ENCODE assay signal across 1 cellular context in the genomic region with DNA sequence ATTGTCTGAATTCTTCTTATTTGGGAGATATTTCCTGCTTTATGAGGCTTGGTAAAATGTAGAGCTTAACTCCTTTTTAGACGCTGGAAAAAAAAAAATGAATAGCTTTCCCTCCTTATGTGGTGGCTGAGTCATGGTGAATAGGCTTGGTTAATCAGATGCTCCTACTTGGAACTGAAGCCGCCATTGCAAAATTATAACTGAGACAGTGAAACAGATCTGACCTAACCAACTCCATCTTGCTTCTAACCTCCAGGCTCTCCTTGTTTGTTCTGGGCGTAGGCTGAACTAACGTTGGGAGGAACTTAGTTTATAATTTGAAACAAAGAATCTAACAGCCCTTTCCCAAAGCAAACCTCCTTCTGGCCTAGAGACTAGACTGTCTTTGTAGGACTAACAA.
A peak's percentile ranks its signal among the peaks of the same experiment; 100 is the strongest.
TF ChIP-seq lines count a peak whose summit lies in the region.

No MANE protein-coding gene starts in this region.

TF ChIP-seq in K562, 482 proteins besides CTCF, POLR2A, EP300 and RAD21 (continued from another document and continues in another):
- TF ChIP-seq, protein P1, sequence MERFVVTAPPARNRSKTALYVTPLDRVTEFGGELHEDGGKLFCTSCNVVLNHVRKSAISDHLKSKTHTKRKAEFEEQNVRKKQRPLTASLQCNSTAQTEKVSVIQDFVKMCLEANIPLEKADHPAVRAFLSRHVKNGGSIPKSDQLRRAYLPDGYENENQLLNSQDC (CRISPR knock-in tag; IDR thresholded peaks at IDR 0.05): no peak
- TF ChIP-seq YBX1 (IDR thresholded peaks at IDR 0.05) (no peak), DDX20 (tag; IDR thresholded peaks at IDR 0.05; ENCODE audit: low read depth) (peak; percentile 83), HNRNPL (IDR thresholded peaks at IDR 0.05; ENCODE audit: low read depth, low read length) (no peak), ZNF354B (CRISPR knock-in tag; IDR thresholded peaks at IDR 0.05) (peak; percentile 86), GTF2F1 (IDR thresholded peaks at IDR 0.05; ENCODE audit: low read depth, low read length) (no peak), PTTG1 (tag; IDR thresholded peaks at IDR 0.05; ENCODE audit: low read depth) (peak; percentile 86), CEBPG (CRISPR knock-in tag; IDR thresholded peaks at IDR 0.05) (no peak), CEBPG (tag; conservative IDR thresholded peaks at IDR 0.05 in 1 of 2, IDR thresholded peaks at IDR 0.05 in 1 of 2) (0 out of 4 replicates have a peak, but pooled peaks of 1 of the 2 experiments have one; percentile 11), ADNP (tag; IDR thresholded peaks at IDR 0.05) (no peak), MTF1 (CRISPR knock-in tag; IDR thresholded peaks at IDR 0.05; ENCODE audit: borderline replicate concordance) (peak; percentile 83; the same call in 1 of the 2 replicates), SMAD4 (CRISPR knock-in tag; conservative IDR thresholded peaks at IDR 0.05) (peak; percentile 91), ZBTB7A (IDR thresholded peaks at IDR 0.05; ENCODE audit: borderline replicate concordance, control insufficient read depth, low read depth, low read length) (no peak), ZNF239 (CRISPR knock-in tag; IDR thresholded peaks at IDR 0.05) (peak; percentile 88), ZNF184 (CRISPR knock-in tag; IDR thresholded peaks at IDR 0.05) (no peak), TARDBP (IDR thresholded peaks at IDR 0.05) (no peak), NUFIP1 (IDR thresholded peaks at IDR 0.05; ENCODE audit: partially characterized antibody) (no peak), NFE2 (IDR thresholded peaks at IDR 0.05; ENCODE audit: low read depth) (peak; percentile 56), ZNF311 (CRISPR knock-in tag; IDR thresholded peaks at IDR 0.05) (peak; percentile 91), ZNF24 (IDR thresholded peaks at IDR 0.05) (no peak), KAT8 (IDR thresholded peaks at IDR 0.05; ENCODE audit: low read depth) (no peak), MTA2 (IDR thresholded peaks at IDR 0.05; ENCODE audit: low read depth) (no peak), C11orf30 (IDR thresholded peaks at IDR 0.05; ENCODE audit: low read depth) (peak; percentile 24; the same call in 1 of the 2 replicates)
- TF ChIP-seq, protein P2, sequence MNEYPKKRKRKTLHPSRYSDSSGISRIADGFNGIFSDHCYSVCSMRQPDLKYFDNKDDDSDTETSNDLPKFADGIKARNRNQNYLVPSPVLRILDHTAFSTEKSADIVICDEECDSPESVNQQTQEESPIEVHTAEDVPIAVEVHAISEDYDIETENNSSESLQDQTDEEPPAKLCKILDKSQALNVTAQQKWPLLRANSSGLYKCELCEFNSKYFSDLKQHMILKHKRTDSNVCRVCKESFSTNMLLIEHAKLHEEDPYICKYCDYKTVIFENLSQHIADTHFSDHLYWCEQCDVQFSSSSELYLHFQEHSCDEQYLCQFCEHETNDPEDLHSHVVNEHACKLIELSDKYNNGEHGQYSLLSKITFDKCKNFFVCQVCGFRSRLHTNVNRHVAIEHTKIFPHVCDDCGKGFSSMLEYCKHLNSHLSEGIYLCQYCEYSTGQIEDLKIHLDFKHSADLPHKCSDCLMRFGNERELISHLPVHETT (CRISPR knock-in tag; conservative IDR thresholded peaks at IDR 0.05 in 1 of 2, IDR thresholded peaks at IDR 0.05 in 1 of 2): peak in 1 of 2 experiments; percentile 97; a peak in 2 of 4 replicates
- TF ChIP-seq, protein P3, sequence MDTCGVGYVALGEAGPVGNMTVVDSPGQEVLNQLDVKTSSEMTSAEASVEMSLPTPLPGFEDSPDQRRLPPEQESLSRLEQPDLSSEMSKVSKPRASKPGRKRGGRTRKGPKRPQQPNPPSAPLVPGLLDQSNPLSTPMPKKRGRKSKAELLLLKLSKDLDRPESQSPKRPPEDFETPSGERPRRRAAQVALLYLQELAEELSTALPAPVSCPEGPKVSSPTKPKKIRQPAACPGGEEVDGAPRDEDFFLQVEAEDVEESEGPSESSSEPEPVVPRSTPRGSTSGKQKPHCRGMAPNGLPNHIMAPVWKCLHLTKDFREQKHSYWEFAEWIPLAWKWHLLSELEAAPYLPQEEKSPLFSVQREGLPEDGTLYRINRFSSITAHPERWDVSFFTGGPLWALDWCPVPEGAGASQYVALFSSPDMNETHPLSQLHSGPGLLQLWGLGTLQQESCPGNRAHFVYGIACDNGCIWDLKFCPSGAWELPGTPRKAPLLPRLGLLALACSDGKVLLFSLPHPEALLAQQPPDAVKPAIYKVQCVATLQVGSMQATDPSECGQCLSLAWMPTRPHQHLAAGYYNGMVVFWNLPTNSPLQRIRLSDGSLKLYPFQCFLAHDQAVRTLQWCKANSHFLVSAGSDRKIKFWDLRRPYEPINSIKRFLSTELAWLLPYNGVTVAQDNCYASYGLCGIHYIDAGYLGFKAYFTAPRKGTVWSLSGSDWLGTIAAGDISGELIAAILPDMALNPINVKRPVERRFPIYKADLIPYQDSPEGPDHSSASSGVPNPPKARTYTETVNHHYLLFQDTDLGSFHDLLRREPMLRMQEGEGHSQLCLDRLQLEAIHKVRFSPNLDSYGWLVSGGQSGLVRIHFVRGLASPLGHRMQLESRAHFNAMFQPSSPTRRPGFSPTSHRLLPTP (IDR thresholded peaks at IDR 0.05; ENCODE audit: borderline replicate concordance, extremely low read depth, insufficient read length): no peak
- TF ChIP-seq, protein P4, sequence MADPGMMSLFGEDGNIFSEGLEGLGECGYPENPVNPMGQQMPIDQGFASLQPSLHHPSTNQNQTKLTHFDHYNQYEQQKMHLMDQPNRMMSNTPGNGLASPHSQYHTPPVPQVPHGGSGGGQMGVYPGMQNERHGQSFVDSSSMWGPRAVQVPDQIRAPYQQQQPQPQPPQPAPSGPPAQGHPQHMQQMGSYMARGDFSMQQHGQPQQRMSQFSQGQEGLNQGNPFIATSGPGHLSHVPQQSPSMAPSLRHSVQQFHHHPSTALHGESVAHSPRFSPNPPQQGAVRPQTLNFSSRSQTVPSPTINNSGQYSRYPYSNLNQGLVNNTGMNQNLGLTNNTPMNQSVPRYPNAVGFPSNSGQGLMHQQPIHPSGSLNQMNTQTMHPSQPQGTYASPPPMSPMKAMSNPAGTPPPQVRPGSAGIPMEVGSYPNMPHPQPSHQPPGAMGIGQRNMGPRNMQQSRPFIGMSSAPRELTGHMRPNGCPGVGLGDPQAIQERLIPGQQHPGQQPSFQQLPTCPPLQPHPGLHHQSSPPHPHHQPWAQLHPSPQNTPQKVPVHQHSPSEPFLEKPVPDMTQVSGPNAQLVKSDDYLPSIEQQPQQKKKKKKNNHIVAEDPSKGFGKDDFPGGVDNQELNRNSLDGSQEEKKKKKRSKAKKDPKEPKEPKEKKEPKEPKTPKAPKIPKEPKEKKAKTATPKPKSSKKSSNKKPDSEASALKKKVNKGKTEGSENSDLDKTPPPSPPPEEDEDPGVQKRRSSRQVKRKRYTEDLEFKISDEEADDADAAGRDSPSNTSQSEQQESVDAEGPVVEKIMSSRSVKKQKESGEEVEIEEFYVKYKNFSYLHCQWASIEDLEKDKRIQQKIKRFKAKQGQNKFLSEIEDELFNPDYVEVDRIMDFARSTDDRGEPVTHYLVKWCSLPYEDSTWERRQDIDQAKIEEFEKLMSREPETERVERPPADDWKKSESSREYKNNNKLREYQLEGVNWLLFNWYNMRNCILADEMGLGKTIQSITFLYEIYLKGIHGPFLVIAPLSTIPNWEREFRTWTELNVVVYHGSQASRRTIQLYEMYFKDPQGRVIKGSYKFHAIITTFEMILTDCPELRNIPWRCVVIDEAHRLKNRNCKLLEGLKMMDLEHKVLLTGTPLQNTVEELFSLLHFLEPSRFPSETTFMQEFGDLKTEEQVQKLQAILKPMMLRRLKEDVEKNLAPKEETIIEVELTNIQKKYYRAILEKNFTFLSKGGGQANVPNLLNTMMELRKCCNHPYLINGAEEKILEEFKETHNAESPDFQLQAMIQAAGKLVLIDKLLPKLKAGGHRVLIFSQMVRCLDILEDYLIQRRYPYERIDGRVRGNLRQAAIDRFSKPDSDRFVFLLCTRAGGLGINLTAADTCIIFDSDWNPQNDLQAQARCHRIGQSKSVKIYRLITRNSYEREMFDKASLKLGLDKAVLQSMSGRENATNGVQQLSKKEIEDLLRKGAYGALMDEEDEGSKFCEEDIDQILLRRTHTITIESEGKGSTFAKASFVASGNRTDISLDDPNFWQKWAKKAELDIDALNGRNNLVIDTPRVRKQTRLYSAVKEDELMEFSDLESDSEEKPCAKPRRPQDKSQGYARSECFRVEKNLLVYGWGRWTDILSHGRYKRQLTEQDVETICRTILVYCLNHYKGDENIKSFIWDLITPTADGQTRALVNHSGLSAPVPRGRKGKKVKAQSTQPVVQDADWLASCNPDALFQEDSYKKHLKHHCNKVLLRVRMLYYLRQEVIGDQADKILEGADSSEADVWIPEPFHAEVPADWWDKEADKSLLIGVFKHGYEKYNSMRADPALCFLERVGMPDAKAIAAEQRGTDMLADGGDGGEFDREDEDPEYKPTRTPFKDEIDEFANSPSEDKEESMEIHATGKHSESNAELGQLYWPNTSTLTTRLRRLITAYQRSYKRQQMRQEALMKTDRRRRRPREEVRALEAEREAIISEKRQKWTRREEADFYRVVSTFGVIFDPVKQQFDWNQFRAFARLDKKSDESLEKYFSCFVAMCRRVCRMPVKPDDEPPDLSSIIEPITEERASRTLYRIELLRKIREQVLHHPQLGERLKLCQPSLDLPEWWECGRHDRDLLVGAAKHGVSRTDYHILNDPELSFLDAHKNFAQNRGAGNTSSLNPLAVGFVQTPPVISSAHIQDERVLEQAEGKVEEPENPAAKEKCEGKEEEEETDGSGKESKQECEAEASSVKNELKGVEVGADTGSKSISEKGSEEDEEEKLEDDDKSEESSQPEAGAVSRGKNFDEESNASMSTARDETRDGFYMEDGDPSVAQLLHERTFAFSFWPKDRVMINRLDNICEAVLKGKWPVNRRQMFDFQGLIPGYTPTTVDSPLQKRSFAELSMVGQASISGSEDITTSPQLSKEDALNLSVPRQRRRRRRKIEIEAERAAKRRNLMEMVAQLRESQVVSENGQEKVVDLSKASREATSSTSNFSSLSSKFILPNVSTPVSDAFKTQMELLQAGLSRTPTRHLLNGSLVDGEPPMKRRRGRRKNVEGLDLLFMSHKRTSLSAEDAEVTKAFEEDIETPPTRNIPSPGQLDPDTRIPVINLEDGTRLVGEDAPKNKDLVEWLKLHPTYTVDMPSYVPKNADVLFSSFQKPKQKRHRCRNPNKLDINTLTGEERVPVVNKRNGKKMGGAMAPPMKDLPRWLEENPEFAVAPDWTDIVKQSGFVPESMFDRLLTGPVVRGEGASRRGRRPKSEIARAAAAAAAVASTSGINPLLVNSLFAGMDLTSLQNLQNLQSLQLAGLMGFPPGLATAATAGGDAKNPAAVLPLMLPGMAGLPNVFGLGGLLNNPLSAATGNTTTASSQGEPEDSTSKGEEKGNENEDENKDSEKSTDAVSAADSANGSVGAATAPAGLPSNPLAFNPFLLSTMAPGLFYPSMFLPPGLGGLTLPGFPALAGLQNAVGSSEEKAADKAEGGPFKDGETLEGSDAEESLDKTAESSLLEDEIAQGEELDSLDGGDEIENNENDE (IDR thresholded peaks at IDR 0.05; ENCODE audit: low read depth, low read length): no peak
- TF ChIP-seq, protein P5, sequence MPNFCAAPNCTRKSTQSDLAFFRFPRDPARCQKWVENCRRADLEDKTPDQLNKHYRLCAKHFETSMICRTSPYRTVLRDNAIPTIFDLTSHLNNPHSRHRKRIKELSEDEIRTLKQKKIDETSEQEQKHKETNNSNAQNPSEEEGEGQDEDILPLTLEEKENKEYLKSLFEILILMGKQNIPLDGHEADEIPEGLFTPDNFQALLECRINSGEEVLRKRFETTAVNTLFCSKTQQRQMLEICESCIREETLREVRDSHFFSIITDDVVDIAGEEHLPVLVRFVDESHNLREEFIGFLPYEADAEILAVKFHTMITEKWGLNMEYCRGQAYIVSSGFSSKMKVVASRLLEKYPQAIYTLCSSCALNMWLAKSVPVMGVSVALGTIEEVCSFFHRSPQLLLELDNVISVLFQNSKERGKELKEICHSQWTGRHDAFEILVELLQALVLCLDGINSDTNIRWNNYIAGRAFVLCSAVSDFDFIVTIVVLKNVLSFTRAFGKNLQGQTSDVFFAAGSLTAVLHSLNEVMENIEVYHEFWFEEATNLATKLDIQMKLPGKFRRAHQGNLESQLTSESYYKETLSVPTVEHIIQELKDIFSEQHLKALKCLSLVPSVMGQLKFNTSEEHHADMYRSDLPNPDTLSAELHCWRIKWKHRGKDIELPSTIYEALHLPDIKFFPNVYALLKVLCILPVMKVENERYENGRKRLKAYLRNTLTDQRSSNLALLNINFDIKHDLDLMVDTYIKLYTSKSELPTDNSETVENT (CRISPR knock-in tag; IDR thresholded peaks at IDR 0.05): no peak
- TF ChIP-seq, protein P6, sequence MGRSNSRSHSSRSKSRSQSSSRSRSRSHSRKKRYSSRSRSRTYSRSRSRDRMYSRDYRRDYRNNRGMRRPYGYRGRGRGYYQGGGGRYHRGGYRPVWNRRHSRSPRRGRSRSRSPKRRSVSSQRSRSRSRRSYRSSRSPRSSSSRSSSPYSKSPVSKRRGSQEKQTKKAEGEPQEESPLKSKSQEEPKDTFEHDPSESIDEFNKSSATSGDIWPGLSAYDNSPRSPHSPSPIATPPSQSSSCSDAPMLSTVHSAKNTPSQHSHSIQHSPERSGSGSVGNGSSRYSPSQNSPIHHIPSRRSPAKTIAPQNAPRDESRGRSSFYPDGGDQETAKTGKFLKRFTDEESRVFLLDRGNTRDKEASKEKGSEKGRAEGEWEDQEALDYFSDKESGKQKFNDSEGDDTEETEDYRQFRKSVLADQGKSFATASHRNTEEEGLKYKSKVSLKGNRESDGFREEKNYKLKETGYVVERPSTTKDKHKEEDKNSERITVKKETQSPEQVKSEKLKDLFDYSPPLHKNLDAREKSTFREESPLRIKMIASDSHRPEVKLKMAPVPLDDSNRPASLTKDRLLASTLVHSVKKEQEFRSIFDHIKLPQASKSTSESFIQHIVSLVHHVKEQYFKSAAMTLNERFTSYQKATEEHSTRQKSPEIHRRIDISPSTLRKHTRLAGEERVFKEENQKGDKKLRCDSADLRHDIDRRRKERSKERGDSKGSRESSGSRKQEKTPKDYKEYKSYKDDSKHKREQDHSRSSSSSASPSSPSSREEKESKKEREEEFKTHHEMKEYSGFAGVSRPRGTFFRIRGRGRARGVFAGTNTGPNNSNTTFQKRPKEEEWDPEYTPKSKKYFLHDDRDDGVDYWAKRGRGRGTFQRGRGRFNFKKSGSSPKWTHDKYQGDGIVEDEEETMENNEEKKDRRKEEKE (IDR thresholded peaks at IDR 0.05; ENCODE audit: borderline replicate concordance in 1 of 2, control insufficient read depth in 1 of 2, low read depth in 2 of 2, low read length in 1 of 2): no peak
- TF ChIP-seq, protein P7, sequence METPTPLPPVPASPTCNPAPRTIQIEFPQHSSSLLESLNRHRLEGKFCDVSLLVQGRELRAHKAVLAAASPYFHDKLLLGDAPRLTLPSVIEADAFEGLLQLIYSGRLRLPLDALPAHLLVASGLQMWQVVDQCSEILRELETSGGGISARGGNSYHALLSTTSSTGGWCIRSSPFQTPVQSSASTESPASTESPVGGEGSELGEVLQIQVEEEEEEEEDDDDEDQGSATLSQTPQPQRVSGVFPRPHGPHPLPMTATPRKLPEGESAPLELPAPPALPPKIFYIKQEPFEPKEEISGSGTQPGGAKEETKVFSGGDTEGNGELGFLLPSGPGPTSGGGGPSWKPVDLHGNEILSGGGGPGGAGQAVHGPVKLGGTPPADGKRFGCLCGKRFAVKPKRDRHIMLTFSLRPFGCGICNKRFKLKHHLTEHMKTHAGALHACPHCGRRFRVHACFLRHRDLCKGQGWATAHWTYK (CRISPR knock-in tag; IDR thresholded peaks at IDR 0.05): peak; percentile 94
- TF ChIP-seq, protein P8, sequence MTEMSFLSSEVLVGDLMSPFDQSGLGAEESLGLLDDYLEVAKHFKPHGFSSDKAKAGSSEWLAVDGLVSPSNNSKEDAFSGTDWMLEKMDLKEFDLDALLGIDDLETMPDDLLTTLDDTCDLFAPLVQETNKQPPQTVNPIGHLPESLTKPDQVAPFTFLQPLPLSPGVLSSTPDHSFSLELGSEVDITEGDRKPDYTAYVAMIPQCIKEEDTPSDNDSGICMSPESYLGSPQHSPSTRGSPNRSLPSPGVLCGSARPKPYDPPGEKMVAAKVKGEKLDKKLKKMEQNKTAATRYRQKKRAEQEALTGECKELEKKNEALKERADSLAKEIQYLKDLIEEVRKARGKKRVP (CRISPR knock-in tag; IDR thresholded peaks at IDR 0.05): peak; percentile 86
